In the genomic region with DNA sequence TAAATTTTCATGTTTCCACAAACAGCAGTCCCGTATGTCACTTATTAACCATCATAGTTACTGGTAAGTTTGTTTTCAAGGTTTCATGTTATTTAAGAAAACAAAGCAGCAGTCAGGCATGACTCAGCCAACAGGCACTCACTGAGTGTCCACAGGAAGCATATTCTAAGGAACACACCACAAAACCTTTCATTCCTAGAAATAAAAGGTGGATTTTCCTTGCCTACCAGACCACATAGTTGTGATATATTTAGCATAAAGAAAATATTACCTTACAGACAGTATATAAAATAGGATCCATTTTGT, we compare ENCODE assay signal across 9 cellular contexts.
DNase-seq lines count a peak whose midpoint lies in the region; ATAC-seq and TF ChIP-seq lines count a peak whose summit lies in the region.
"Had no signal": no experiment of that assay in that cellular context is flagged by ENCODE, and none has a peak within 500 bp of the region (broad histone marks: within the 10 kb centered on the region; RNA-seq: fewer than 3 reads in every experiment).

No MANE protein-coding gene starts in this region.

- CTCF ChIA-PET in activated naive CD4-positive, alpha-beta T cell treated with anti-CD3 and anti-CD28 coated beads, Interleukin-2, amount 10 ng/mL, durations not matched to agents 7 days and 5 days (lab: Charles Lee): no interaction called here

- H3K9me3 Mint-ChIP-seq in activated naive CD4-positive, alpha-beta T cell treated with anti-CD3 and anti-CD28 coated beads, Interleukin-2, amount 10 ng/mL, durations not matched to agents 7 days and 5 days: no peaks in the 10 kb centered on the region

- H3K36me3 ChIP-seq in ACC112 (ENCODE audit: insufficient read depth, low read length) (no peaks in the 10 kb centered on the region), HUES6 (ENCODE audit: control insufficient read depth, insufficient read depth, low read length) (no peaks in the 10 kb centered on the region)

- peak; percentile 63 for ATAC-seq in GM21515 (IDR thresholded peaks at IDR 0.05; ENCODE audit: unreplicated experiment)

- H3K4me3 Mint-ChIP-seq in activated naive CD4-positive, alpha-beta T cell treated with anti-CD3 and anti-CD28 coated beads, Interleukin-2, amount 10 ng/mL, durations not matched to agents 7 days and 5 days: no peak overlapping the region
- H3K4me3 Mint-ChIP-seq: CD14-positive monocyte had no signal

- H3K4me1 Mint-ChIP-seq in activated naive CD4-positive, alpha-beta T cell treated with anti-CD3 and anti-CD28 coated beads, Interleukin-2, amount 10 ng/mL, durations not matched to agents 7 days and 5 days: no peaks in the 10 kb centered on the region
- H3K4me1 Mint-ChIP-seq: CD14-positive monocyte had no signal

- H3K9ac ChIP-seq in HUES6 (ENCODE audit: low read length): no peak overlapping the region

- no peak for TF ChIP-seq CTCF in epithelial cell of proximal tubule (conservative IDR thresholded peaks at IDR 0.05; ENCODE audit: low read depth, low read length)

- no peak overlapping the region for H2AFZ ChIP-seq in ACC112 (ENCODE audit: low read length, unreplicated experiment)

- H3K4me3 ChIP-seq in ACC112 (ENCODE audit: low read depth, low read length) (no peak overlapping the region), HUES6 (ENCODE audit: low read depth, low read length) (no peak overlapping the region), epithelial cell of proximal tubule (ENCODE audit: low read depth, low read length) (no peak overlapping the region)

- DNase-seq in epithelial cell of proximal tubule (ENCODE audit: low read depth): peak; percentile 96
- DNase-seq in nucleus accumbens (lab: John Stamatoyannopoulos, UW): no peak
- DNase-seq in activated naive CD4-positive, alpha-beta T cell treated with anti-CD3 and anti-CD28 coated beads, Interleukin-2, amount 10 ng/mL, durations not matched to agents 7 days and 5 days: no peak
- DNase-seq in pons (ENCODE audit: low spot score): no peak
- no peak for DNase-seq in T-helper 2 cell

- H3K27ac Mint-ChIP-seq in activated naive CD4-positive, alpha-beta T cell treated with anti-CD3 and anti-CD28 coated beads, Interleukin-2, amount 10 ng/mL, durations not matched to agents 7 days and 5 days: no peak overlapping the region
- H3K27ac Mint-ChIP-seq: CD14-positive monocyte had no signal

- peak overlapping the region; percentile 44 for H3K27ac ChIP-seq in ACC112 (ENCODE audit: low read depth, low read length)
- peak overlapping the region; percentile 26; the same call in 1 of the 2 replicates for H3K27ac ChIP-seq in HUES6 (ENCODE audit: low read depth, low read length)

- no peaks in the 10 kb centered on the region for H3K27me3 Mint-ChIP-seq in activated naive CD4-positive, alpha-beta T cell treated with anti-CD3 and anti-CD28 coated beads, Interleukin-2, amount 10 ng/mL, durations not matched to agents 7 days and 5 days

- H3K27me3 ChIP-seq in ACC112 (ENCODE audit: insufficient read depth, low read length): peaks cover 28% of the 10 kb centered on the region
- no peaks in the 10 kb centered on the region for H3K27me3 ChIP-seq in HUES6 (ENCODE audit: control insufficient read depth, insufficient read depth, low read length)

- H3K79me2 ChIP-seq in ACC112 (ENCODE audit: control insufficient read depth, insufficient read depth, low read length, unreplicated experiment): no peaks in the 10 kb centered on the region

- H3K36me3 Mint-ChIP-seq in activated naive CD4-positive, alpha-beta T cell treated with anti-CD3 and anti-CD28 coated beads, Interleukin-2, amount 10 ng/mL, durations not matched to agents 7 days and 5 days: no peaks in the 10 kb centered on the region
- H3K36me3 Mint-ChIP-seq: CD14-positive monocyte had no signal

- H3K9me3 ChIP-seq in HUES6 (ENCODE audit: control insufficient read depth, insufficient read depth, low read depth, low read length): no peaks in the 10 kb centered on the region

- H3K4me1 ChIP-seq in ACC112 (ENCODE audit: control insufficient read depth, insufficient read depth, low read length, unreplicated experiment) (peaks cover 14% of the 10 kb centered on the region), HUES6 (ENCODE audit: control insufficient read depth, insufficient read depth, low read length) (peaks cover 4% of the 10 kb centered on the region; the same call in 1 of the 2 replicates)
